Comparison of ENCODE assay signal across 7 cellular contexts in genomic region chr10:64079341-64079740, GRCh38.
"Had no signal": no experiment of that assay in that cellular context is flagged by ENCODE, and none has a peak within 500 bp of the region (broad histone marks: within the 10 kb centered on the region; RNA-seq: fewer than 3 reads in every experiment).

No MANE protein-coding gene starts in this region.

- H3K4me1 Mint-ChIP-seq: H9, IgD-negative memory B cell had no signal

- H3K4me3 Mint-ChIP-seq: H9, HFFc6, IgD-negative memory B cell had no signal

- DNase-seq: GM23248, H9, HCEC 1CT, HFFc6 had no signal

- H2AFZ ChIP-seq: GM23248 had no signal

- H3K27ac ChIP-seq: GM23248, HL-60 had no signal

- H3K27ac Mint-ChIP-seq: H9, HFFc6, IgD-negative memory B cell had no signal

- ATAC-seq: HepG2 had no signal

- H3K4me3 ChIP-seq: GM23248 had no signal

- H3K9ac ChIP-seq: GM23248 had no signal

- H3K9me3 Mint-ChIP-seq: H9, IgD-negative memory B cell had no signal

- H3K36me3 Mint-ChIP-seq: IgD-negative memory B cell had no signal

- H3K27me3 Mint-ChIP-seq: IgD-negative memory B cell had no signal
